Comparison of ENCODE assay signal across 7 cellular contexts in the genomic region with DNA sequence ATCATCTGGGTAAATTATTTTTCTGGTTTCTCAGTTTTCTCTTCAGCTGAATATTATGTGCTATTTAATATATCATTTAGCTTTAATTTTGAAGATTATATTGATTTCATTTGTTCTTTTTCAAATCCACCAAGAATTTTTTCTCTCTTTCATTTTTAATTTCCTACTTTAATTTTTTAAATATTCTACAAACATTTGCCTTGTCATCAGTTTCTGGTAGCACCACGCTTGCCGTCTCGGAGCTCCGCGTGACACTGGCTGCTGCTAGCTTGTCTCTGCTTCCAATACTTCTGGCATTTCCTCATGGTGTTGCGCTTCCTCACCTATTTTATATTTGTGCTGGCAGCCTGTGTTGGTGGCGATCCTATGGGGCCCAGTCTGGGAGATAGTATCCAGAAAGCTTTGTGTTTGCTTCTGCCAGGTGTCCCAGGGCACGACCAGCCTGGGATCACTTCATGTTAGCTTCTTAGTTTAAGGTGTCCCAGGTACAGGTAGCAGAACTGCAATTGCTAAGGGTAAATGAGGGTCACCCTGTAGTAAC. TPM values are rescaled to one million over a fixed set of nuclear protein-coding genes. Genes with fewer than 3 reads are reported as not detected.
"Had no signal": no experiment of that assay in that cellular context is flagged by ENCODE, and none has a peak within 500 bp of the region (broad histone marks: within the 10 kb centered on the region; RNA-seq: fewer than 3 reads in every experiment).

No MANE protein-coding gene starts in this region.

RNA-seq across cellular contexts. Expression of gene GPR31, which starts 33.3 kb away (rescaled TPM):
- total RNA-seq: GM23248, GM23338, H1, H4, H7, H9, HFFc6 had no signal
- polyA plus RNA-seq: GM23248, GM23338, H1 had no signal
